ENCODE assay signal across 8 cellular contexts in the genomic region with DNA sequence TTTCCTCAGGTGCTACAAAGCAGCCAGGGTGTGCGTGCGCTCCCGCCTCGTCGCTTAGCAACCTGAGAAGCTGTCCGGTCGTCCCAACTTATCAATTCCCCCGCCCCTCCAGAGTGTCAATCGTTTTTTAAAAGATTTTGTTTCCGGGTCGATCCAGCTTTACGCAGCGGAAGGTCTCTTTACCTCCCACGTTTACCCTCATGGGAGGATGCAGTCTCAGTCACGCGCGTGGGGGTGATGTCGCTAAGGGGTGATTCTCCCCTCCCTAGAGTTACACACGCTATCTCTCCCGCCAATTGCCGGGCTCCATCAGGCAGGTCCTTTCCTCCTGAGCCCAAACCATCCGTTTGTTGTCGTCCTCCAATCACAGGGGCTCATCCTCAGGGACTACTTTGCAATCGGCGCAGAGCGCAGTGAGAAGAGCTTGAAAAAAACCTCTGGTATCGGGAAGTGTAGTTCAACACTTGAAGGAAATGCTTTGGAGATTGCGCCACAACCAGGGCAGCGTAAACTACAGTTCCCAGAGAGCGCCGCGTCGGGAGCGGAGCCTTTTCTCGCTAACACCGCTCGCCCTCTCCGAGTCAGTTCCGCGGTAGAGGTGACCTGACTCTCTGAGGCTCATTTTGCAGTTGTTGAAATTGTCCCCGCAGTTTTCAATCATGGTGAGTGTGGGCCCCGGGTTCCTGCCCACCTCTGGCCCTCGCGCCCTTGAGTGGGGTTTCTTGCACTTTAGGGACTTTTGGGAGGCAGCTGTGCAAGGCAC. TPM values are rescaled to one million over a fixed set of nuclear protein-coding genes. Genes with fewer than 3 reads are reported as not detected.
A peak's percentile ranks its signal among the peaks of the same experiment; 100 is the strongest.
DNase-seq lines count a peak whose midpoint lies in the region; ATAC-seq and TF ChIP-seq lines count a peak whose summit lies in the region.

Gene MDH1, plus strand, starts transcription at position 579 of the 763 bp plus-strand sequence. Its CDS starts 81 bp downstream, at position 660.
Gene WDPCP, minus strand, starts transcription at position 93 of the 763 bp plus-strand sequence. CDS start 206 bp downstream, outside the sequence.

- intact Hi-C loops in mucosa of descending colon (cut with DNase I, micrococcal nuclease): no loop called here

- no peak for TF ChIP-seq RAD21 in Ishikawa (IDR thresholded peaks at IDR 0.05; ENCODE audit: low read depth)

- peak; percentile 97 for DNase-seq in DMS153 treated with DMSO at 0.1 percent for 48 hours (lab: John Stamatoyannopoulos, UW; ENCODE audit: unreplicated experiment)
- peak; percentile 81 for DNase-seq in OCI-M2 (lab: John Stamatoyannopoulos, UW; ENCODE audit: unreplicated experiment)
- DNase-seq in activated T-cell treated with anti-CD3 and anti-CD28 coated beads, Interleukin-2, amount 50 U/mL, for 1 hour: peak; percentile 88
- DNase-seq in epithelial cell of proximal tubule (ENCODE audit: low read depth): peak; percentile 100
- DNase-seq in mucosa of descending colon: peak; percentile 94 to 95 (median 95)
- DNase-seq in stimulated activated CD8-positive, alpha-beta memory T cell treated with anti-CD3 and anti-CD28 coated beads, Interleukin-4, amount 100 ng/mL, for 1 hour (ENCODE audit: low read depth in 2 of 2, low spot score in 1 of 2): peak; percentile 72 to 83

- peaks cover 5% of the 10 kb centered on the region for H3K4me1 ChIP-seq in mucosa of descending colon (ENCODE audit: low read depth)

- H3K4me3 ChIP-seq in epithelial cell of proximal tubule (ENCODE audit: low read depth, low read length) (peak within 1 kb of the TSS; percentile 83), mucosa of descending colon (peak within 1 kb of the TSS; percentile 47)

- peak; percentile 81 for ATAC-seq in GM21619 (IDR thresholded peaks at IDR 0.05; ENCODE audit: unreplicated experiment)
- ATAC-seq in mucosa of descending colon: peak; percentile 97

- H3K36me3 ChIP-seq in mucosa of descending colon (ENCODE audit: low read depth): peaks cover 3% of the 10 kb centered on the region

- no peaks in the 10 kb centered on the region for H3K9me3 ChIP-seq in mucosa of descending colon

- TF ChIP-seq CTCF in epithelial cell of proximal tubule (conservative IDR thresholded peaks at IDR 0.05; ENCODE audit: low read depth, low read length): no peak
- TF ChIP-seq CTCF in mucosa of descending colon (IDR thresholded peaks at IDR 0.05): no peak

- TF ChIP-seq EP300 in Ishikawa (IDR thresholded peaks at IDR 0.05; ENCODE audit: borderline replicate concordance): 0 out of 2 replicates have a peak, but pooled peaks have one; percentile 27

TF ChIP-seq in Ishikawa, 13 proteins besides CTCF, POLR2A, EP300 and RAD21:
- TF ChIP-seq TEAD4 (IDR thresholded peaks at IDR 0.05) (no peak), NFIC (IDR thresholded peaks at IDR 0.05) (0 out of 2 replicates have a peak, but pooled peaks have one; percentile 13), TCF12 (IDR thresholded peaks at IDR 0.05; ENCODE audit: low read depth) (peak; percentile 73), EGR1 (IDR thresholded peaks at IDR 0.05) (peak; percentile 26; the same call in 1 of the 2 replicates), YY1 (IDR thresholded peaks at IDR 0.05; ENCODE audit: low read depth) (peak; percentile 63), TAF1 (IDR thresholded peaks at IDR 0.05; ENCODE audit: low read depth) (peak; percentile 92), USF1 (IDR thresholded peaks at IDR 0.05) (peak; percentile 39; the same call in 1 of the 2 replicates), ZBTB7A (IDR thresholded peaks at IDR 0.05; ENCODE audit: low read depth) (no peak), CREB1 (IDR thresholded peaks at IDR 0.05; ENCODE audit: low read depth) (peak; percentile 57), FOXM1 (IDR thresholded peaks at IDR 0.05; ENCODE audit: borderline replicate concordance, low read depth) (peak; percentile 75), CEBPB (IDR thresholded peaks at IDR 0.05) (peak; percentile 88)
- TF ChIP-seq, protein P1, sequence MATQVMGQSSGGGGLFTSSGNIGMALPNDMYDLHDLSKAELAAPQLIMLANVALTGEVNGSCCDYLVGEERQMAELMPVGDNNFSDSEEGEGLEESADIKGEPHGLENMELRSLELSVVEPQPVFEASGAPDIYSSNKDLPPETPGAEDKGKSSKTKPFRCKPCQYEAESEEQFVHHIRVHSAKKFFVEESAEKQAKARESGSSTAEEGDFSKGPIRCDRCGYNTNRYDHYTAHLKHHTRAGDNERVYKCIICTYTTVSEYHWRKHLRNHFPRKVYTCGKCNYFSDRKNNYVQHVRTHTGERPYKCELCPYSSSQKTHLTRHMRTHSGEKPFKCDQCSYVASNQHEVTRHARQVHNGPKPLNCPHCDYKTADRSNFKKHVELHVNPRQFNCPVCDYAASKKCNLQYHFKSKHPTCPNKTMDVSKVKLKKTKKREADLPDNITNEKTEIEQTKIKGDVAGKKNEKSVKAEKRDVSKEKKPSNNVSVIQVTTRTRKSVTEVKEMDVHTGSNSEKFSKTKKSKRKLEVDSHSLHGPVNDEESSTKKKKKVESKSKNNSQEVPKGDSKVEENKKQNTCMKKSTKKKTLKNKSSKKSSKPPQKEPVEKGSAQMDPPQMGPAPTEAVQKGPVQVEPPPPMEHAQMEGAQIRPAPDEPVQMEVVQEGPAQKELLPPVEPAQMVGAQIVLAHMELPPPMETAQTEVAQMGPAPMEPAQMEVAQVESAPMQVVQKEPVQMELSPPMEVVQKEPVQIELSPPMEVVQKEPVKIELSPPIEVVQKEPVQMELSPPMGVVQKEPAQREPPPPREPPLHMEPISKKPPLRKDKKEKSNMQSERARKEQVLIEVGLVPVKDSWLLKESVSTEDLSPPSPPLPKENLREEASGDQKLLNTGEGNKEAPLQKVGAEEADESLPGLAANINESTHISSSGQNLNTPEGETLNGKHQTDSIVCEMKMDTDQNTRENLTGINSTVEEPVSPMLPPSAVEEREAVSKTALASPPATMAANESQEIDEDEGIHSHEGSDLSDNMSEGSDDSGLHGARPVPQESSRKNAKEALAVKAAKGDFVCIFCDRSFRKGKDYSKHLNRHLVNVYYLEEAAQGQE (IDR thresholded peaks at IDR 0.05; ENCODE audit: low read depth): no peak
- TF ChIP-seq, protein P2, sequence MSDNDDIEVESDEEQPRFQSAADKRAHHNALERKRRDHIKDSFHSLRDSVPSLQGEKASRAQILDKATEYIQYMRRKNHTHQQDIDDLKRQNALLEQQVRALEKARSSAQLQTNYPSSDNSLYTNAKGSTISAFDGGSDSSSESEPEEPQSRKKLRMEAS (IDR thresholded peaks at IDR 0.05): peak; percentile 81; the same call in 1 of the 2 replicates

RNA-seq across cellular contexts. Expression of gene MDH1, which starts in this region (rescaled TPM):
- 209 and 227 TPM in 2 replicates for total RNA-seq in epithelial cell of proximal tubule
- total RNA-seq in mucosa of descending colon: 100 to 1,000 TPM; 162 to 185 (median 177) TPM

RNA-seq across cellular contexts. Expression of gene WDPCP, which starts in this region (rescaled TPM):
- 1.6 and 2.6 TPM in 2 replicates for total RNA-seq in epithelial cell of proximal tubule
- total RNA-seq in mucosa of descending colon: 10 to 100 TPM in 1 of 3 donors, 1 to 10 TPM in 2; 5.3 to 15.4 (median 7.5) TPM

Comparison
In these comparisons a context has a peak if more than half of its experiments do, and no peak if none do; other contexts are left out.
1. Peak in every context shown above with its lines: DNase-seq, ATAC-seq and H3K4me3 ChIP-seq.